26 cellular contexts compared by ENCODE assay signal in genomic region chr5:35832757-35833156, GRCh38. TPM values are rescaled to one million over a fixed set of nuclear protein-coding genes. Genes with fewer than 3 reads are reported as not detected.
DNase-seq lines count a peak whose midpoint lies in the region; ATAC-seq lines count a peak whose summit lies in the region.
"Had no signal": no experiment of that assay in that cellular context is flagged by ENCODE, and none has a peak within 500 bp of the region (broad histone marks: within the 10 kb centered on the region; RNA-seq: fewer than 3 reads in every experiment).

No MANE protein-coding gene starts in this region.

- H3K36me3 ChIP-seq in naive thymus-derived CD4-positive, alpha-beta T cell (ENCODE audit: control insufficient read depth in 2 of 3, insufficient read depth in 3 of 3, low read length in 3 of 3), result no peaks in the 10 kb centered on the region
- no peaks in the 10 kb centered on the region for H3K36me3 ChIP-seq in MG63
- H3K36me3 ChIP-seq: cardiac muscle cell, heart right ventricle, left lung, pancreas had no signal

- CTCF ChIA-PET in activated CD4-positive, alpha-beta T cell treated with anti-CD3 and anti-CD28 coated beads, Interleukin-2, amount 10 ng/mL, durations not matched to agents 7 days and 5 days (lab: Charles Lee), result interaction anchor here (1.1 to 7.8 kb wide), 3 partner anchors 12 to 42 kb away, joined by 3 to 51 read pairs (median 5); no protein-coding TSS in a partner anchor
- CTCF ChIA-PET in naive thymus-derived CD4-positive, alpha-beta T cell (lab: Charles Lee), result interaction anchor here (0.8 to 1.2 kb wide), 5 partner anchors 8 to 29 kb away, joined by 3 to 4 read pairs (median 3); no protein-coding TSS in a partner anchor

- no peak overlapping the region for H3K4me3 ChIP-seq in naive thymus-derived CD4-positive, alpha-beta T cell (ENCODE audit: low read length)
- H3K4me3 ChIP-seq in MG63, result no peak overlapping the region
- H3K4me3 ChIP-seq: A549, cardiac muscle cell, GM23338, heart right ventricle, left lung, pancreas had no signal

- no peaks in the 10 kb centered on the region for H3K27me3 ChIP-seq in naive thymus-derived CD4-positive, alpha-beta T cell (ENCODE audit: control insufficient read depth in 2 of 2, insufficient read depth in 2 of 2, low read length in 2 of 2)
- no peaks in the 10 kb centered on the region for H3K27me3 ChIP-seq in MG63
- H3K27me3 ChIP-seq: cardiac muscle cell, heart right ventricle, left lung, pancreas had no signal

- H3K36me3 Mint-ChIP-seq in activated CD4-positive, alpha-beta T cell treated with anti-CD3 and anti-CD28 coated beads, Interleukin-2, amount 10 ng/mL, durations not matched to agents 7 days and 5 days (ENCODE audit: low read depth), result peaks cover 12% of the 10 kb centered on the region
- peaks cover 15% of the 10 kb centered on the region for H3K36me3 Mint-ChIP-seq in activated T-helper 17 cell treated with anti-CD3 and anti-CD28 coated beads, Interleukin-2, amount 50 U/mL, for 72 hours (ENCODE audit: low read depth)
- peaks cover 0 to 19% (median 0%) of the 10 kb centered on the region in 5 donors for H3K36me3 Mint-ChIP-seq in naive thymus-derived CD4-positive, alpha-beta T cell
- H3K36me3 Mint-ChIP-seq: type B pancreatic cell had no signal

- H3K4me3 Mint-ChIP-seq in activated CD4-positive, alpha-beta T cell treated with anti-CD3 and anti-CD28 coated beads, Interleukin-2, amount 10 ng/mL, durations not matched to agents 7 days and 5 days, result peak overlapping the region; percentile 12
- H3K4me3 Mint-ChIP-seq in activated T-helper 17 cell treated with anti-CD3 and anti-CD28 coated beads, Interleukin-2, amount 50 U/mL, for 72 hours, result peak overlapping the region; percentile 82
- H3K4me3 Mint-ChIP-seq in naive thymus-derived CD4-positive, alpha-beta T cell, result peak overlapping the region in 9 of 10 donors; percentile 16 to 78 (median 54)
- H3K4me3 Mint-ChIP-seq: B cell, GM23338, nephron progenitor cell, type B pancreatic cell had no signal

- H3K27ac Mint-ChIP-seq in activated CD4-positive, alpha-beta T cell treated with anti-CD3 and anti-CD28 coated beads, Interleukin-2, amount 10 ng/mL, durations not matched to agents 7 days and 5 days, result peak overlapping the region; percentile 92
- peak overlapping the region; percentile 94 for H3K27ac Mint-ChIP-seq in activated T-helper 17 cell treated with anti-CD3 and anti-CD28 coated beads, Interleukin-2, amount 50 U/mL, for 72 hours
- H3K27ac Mint-ChIP-seq in naive thymus-derived CD4-positive, alpha-beta T cell, result peak overlapping the region; percentile 79 to 98 (median 90)
- H3K27ac Mint-ChIP-seq: B cell, GM23338, nephron progenitor cell, type B pancreatic cell had no signal

- H3K9me3 ChIP-seq in naive thymus-derived CD4-positive, alpha-beta T cell (ENCODE audit: control insufficient read depth in 2 of 3, low read length in 3 of 3), result no peaks in the 10 kb centered on the region
- no peaks in the 10 kb centered on the region for H3K9me3 ChIP-seq in MG63
- H3K9me3 ChIP-seq: A549, heart right ventricle, left lung, pancreas had no signal

- peak; percentile 28 for ATAC-seq in activated T-helper 17 cell treated with anti-CD3 and anti-CD28 coated beads, Interleukin-2, amount 50 U/mL, for 72 hours (replicated peaks)
- ATAC-seq in naive thymus-derived CD4-positive, alpha-beta T cell, result no peak
- ATAC-seq: A549, GM23338, heart right ventricle, left lung, pancreas, right cardiac atrium, Right ventricle myocardium inferior had no signal

- peak overlapping the region; percentile 30 for H3K27ac ChIP-seq in naive thymus-derived CD4-positive, alpha-beta T cell (ENCODE audit: low read depth, low read length)
- H3K27ac ChIP-seq: A549, cardiac muscle cell, epithelial cell of prostate, heart right ventricle, left lung, pancreas had no signal

- peaks cover 90% of the 10 kb centered on the region for H3K4me1 Mint-ChIP-seq in activated CD4-positive, alpha-beta T cell treated with anti-CD3 and anti-CD28 coated beads, Interleukin-2, amount 10 ng/mL, durations not matched to agents 7 days and 5 days
- H3K4me1 Mint-ChIP-seq in activated T-helper 17 cell treated with anti-CD3 and anti-CD28 coated beads, Interleukin-2, amount 50 U/mL, for 72 hours, result peaks cover 66% of the 10 kb centered on the region
- H3K4me1 Mint-ChIP-seq in naive thymus-derived CD4-positive, alpha-beta T cell, result peaks cover 54 to 99% (median 91%) of the 10 kb centered on the region in 7 donors
- H3K4me1 Mint-ChIP-seq: B cell, GM23338, nephron progenitor cell had no signal

- peaks cover 4% of the 10 kb centered on the region for H3K9me3 Mint-ChIP-seq in activated CD4-positive, alpha-beta T cell treated with anti-CD3 and anti-CD28 coated beads, Interleukin-2, amount 10 ng/mL, durations not matched to agents 7 days and 5 days
- H3K9me3 Mint-ChIP-seq in activated T-helper 17 cell treated with anti-CD3 and anti-CD28 coated beads, Interleukin-2, amount 50 U/mL, for 72 hours, result no peaks in the 10 kb centered on the region
- no peaks in the 10 kb centered on the region for H3K9me3 Mint-ChIP-seq in naive thymus-derived CD4-positive, alpha-beta T cell
- H3K9me3 Mint-ChIP-seq: GM23338, nephron progenitor cell, type B pancreatic cell had no signal

- intact Hi-C loops in naive thymus-derived CD4-positive, alpha-beta T cell (cut with micrococcal nuclease), result loop anchor here in 1 of 2 donors (1.0 to 2.0 kb wide), 2 partner anchors 21 to 42 kb away; no protein-coding TSS in a partner anchor

- POLR2A ChIA-PET in activated CD4-positive, alpha-beta T cell treated with anti-CD3 and anti-CD28 coated beads, Interleukin-2, amount 10 ng/mL, durations not matched to agents 7 days and 5 days (lab: Charles Lee), result interaction anchor here (0.5 to 0.9 kb wide), 3 partner anchors 12 to 22 kb away, joined by 3 to 4 read pairs (median 3); no protein-coding TSS in a partner anchor
- POLR2A ChIA-PET in naive thymus-derived CD4-positive, alpha-beta T cell (lab: Charles Lee), result interaction anchor here (0.7 to 21.7 kb wide), 12 partner anchors 7 to 173 kb away, joined by 3 to 1069 read pairs (median 6); partner anchors contain the start of gene IL7R

- H3K4me1 ChIP-seq in naive thymus-derived CD4-positive, alpha-beta T cell (ENCODE audit: control insufficient read depth in 2 of 2, insufficient read depth in 2 of 2, low read length in 2 of 2), result peaks cover 68 to 71% of the 10 kb centered on the region in 2 donors
- H3K4me1 ChIP-seq: A549, heart right ventricle, left lung, pancreas had no signal

- H3K27me3 Mint-ChIP-seq in activated CD4-positive, alpha-beta T cell treated with anti-CD3 and anti-CD28 coated beads, Interleukin-2, amount 10 ng/mL, durations not matched to agents 7 days and 5 days, result no peaks in the 10 kb centered on the region
- H3K27me3 Mint-ChIP-seq in activated T-helper 17 cell treated with anti-CD3 and anti-CD28 coated beads, Interleukin-2, amount 50 U/mL, for 72 hours, result no peaks in the 10 kb centered on the region
- H3K27me3 Mint-ChIP-seq in naive thymus-derived CD4-positive, alpha-beta T cell, result no peaks in the 10 kb centered on the region
- H3K27me3 Mint-ChIP-seq: B cell had no signal

- no peak for DNase-seq in activated CD4-positive, alpha-beta T cell treated with anti-CD3 and anti-CD28 coated beads, Interleukin-2, amount 10 ng/mL, durations not matched to agents 7 days and 5 days
- DNase-seq in activated CD4-positive, alpha-beta T cell treated with anti-CD3 and anti-CD28 coated beads for 1 hour, result no peak
- DNase-seq in LHCN-M2 (ENCODE audit: low read depth) (peak; percentile 39), NCI-H187 (lab: John Stamatoyannopoulos, UW) (no peak), MG63 (no peak), kidney tubule cell (ENCODE audit: low spot score) (no peak)
- DNase-seq in naive thymus-derived CD4-positive, alpha-beta T cell, result no peak
- DNase-seq: activated CD4-positive, alpha-beta T cell treated with anti-CD3 and anti-CD28 coated beads for 48 hours; amygdala; heart right ventricle; left lung; NCI-H1092 treated with DMSO at 0.1 percent for 48 hours; NCI-H2029 treated with DMSO at 0.1 percent for 48 hours; NCI-H446; nephron progenitor cell; pancreas; right cardiac atrium; stimulated activated CD4-positive, alpha-beta T cell treated with anti-CD3 and anti-CD28 coated beads, Interleukin-12 subunit alpha, Interleukin-12 subunit beta, amount 100 ng/mL, for 4 hours had no signal

RNA-seq across cellular contexts. Expression of gene IL7R, which starts 23.9 kb away (rescaled TPM):
- total RNA-seq in activated CD4-positive, alpha-beta T cell treated with anti-CD3 and anti-CD28 coated beads, Interleukin-2, amount 10 ng/mL, durations not matched to agents 7 days and 5 days, result 100 to 1,000 TPM; 451 to 533 TPM
- total RNA-seq in LHCN-M2 (2014; rRNA removed), result 6.7 and 7.3 TPM in 2 replicates
- 13.3 TPM for polyA plus RNA-seq in LHCN-M2 (2012)
- 100 to 1,000 TPM; 162 to 203 TPM for total RNA-seq in activated T-helper 17 cell treated with anti-CD3 and anti-CD28 coated beads, Interleukin-2, amount 50 U/mL, for 72 hours
- total RNA-seq in naive thymus-derived CD4-positive, alpha-beta T cell, result 1,000 to 10,000 TPM in 2 of 5 experiments, 100 to 1,000 TPM in 3; 341 to 1,298 (median 608) TPM
- polyA plus RNA-seq in naive thymus-derived CD4-positive, alpha-beta T cell, result 100 to 1,000 TPM; 690 to 965 TPM
- 3.4 and 3.6 TPM in 2 replicates for total RNA-seq in MG63 (2014; rRNA removed; shearing (Covaris generic); ENCODE audit: low replicate concordance)
- total RNA-seq: cardiac muscle cell, GM23338 had no signal
- polyA plus RNA-seq: cardiac muscle cell, GM23338 had no signal

Comparison
In these comparisons a context has a peak if more than half of its experiments do, and no peak if none do; other contexts are left out.
1. H3K4me3 Mint-ChIP-seq: peak in every context shown above with its lines; median percentile 82 in activated T-helper 17 cell treated with anti-CD3 and anti-CD28 coated beads, Interleukin-2, amount 50 U/mL, for 72 hours; 54 in naive thymus-derived CD4-positive, alpha-beta T cell; 12 in activated CD4-positive, alpha-beta T cell treated with anti-CD3 and anti-CD28 coated beads, Interleukin-2, amount 10 ng/mL, durations not matched to agents 7 days and 5 days.
2. RNA of gene IL7R, which starts 23.9 kb away (total RNA-seq): 341 to 1,298 TPM in naive thymus-derived CD4-positive, alpha-beta T cell, 451 to 533 TPM in activated CD4-positive, alpha-beta T cell treated with anti-CD3 and anti-CD28 coated beads, Interleukin-2, amount 10 ng/mL, durations not matched to agents 7 days and 5 days and 162 to 203 TPM in activated T-helper 17 cell treated with anti-CD3 and anti-CD28 coated beads, Interleukin-2, amount 50 U/mL, for 72 hours; 6.7 to 7.3 TPM in LHCN-M2 and 3.4 to 3.6 TPM in MG63; every median in the first group is over 10 times any median in the second.
3. Peak in every context shown above with its lines, with median percentiles within 50 percentile points of each other: H3K27ac Mint-ChIP-seq.